25 cellular contexts compared by ENCODE assay signal in genomic region chr1:71422221-71422620, GRCh38.
"Had no signal": no experiment of that assay in that cellular context is flagged by ENCODE, and none has a peak within 500 bp of the region (broad histone marks: within the 10 kb centered on the region; RNA-seq: fewer than 3 reads in every experiment).

No MANE protein-coding gene starts in this region.

- H3K36me3 ChIP-seq: colonic mucosa, gastroesophageal sphincter, suprapubic skin, tibial nerve had no signal

- H3K27ac Mint-ChIP-seq: activated CD4-positive, alpha-beta memory T cell treated with anti-CD3 and anti-CD28 coated beads for 36 hours; activated T-cell treated with anti-CD3 and anti-CD28 coated beads, Interleukin-2, amount 50 U/mL, for 24 hours; naive thymus-derived CD8-positive, alpha-beta T cell; stimulated activated effector memory CD8-positive, alpha-beta T cell treated with anti-CD3 and anti-CD28 coated beads, Interleukin-12 subunit alpha, Interleukin-12 subunit beta, amount 100 ng/mL, for 72 hours; stimulated activated naive CD8-positive, alpha-beta T cell treated with anti-CD3 and anti-CD28 coated beads, Interleukin-15, amount 100 ng/mL, for 72 hours had no signal

- H3K4me1 Mint-ChIP-seq: naive thymus-derived CD8-positive, alpha-beta T cell; stimulated activated effector memory CD8-positive, alpha-beta T cell treated with anti-CD3 and anti-CD28 coated beads, Interleukin-12 subunit alpha, Interleukin-12 subunit beta, amount 100 ng/mL, for 72 hours; stimulated activated naive CD8-positive, alpha-beta T cell treated with anti-CD3 and anti-CD28 coated beads, Interleukin-15, amount 100 ng/mL, for 72 hours had no signal

- H3K27me3 Mint-ChIP-seq: activated CD4-positive, alpha-beta memory T cell treated with anti-CD3 and anti-CD28 coated beads for 36 hours; activated T-cell treated with anti-CD3 and anti-CD28 coated beads, Interleukin-2, amount 50 U/mL, for 24 hours; stimulated activated naive CD8-positive, alpha-beta T cell treated with anti-CD3 and anti-CD28 coated beads, Interleukin-15, amount 100 ng/mL, for 72 hours had no signal

- H3K4me3 ChIP-seq: colonic mucosa, gastroesophageal sphincter, skin epidermis, suprapubic skin, tibial nerve had no signal

- H3K4me3 Mint-ChIP-seq: activated CD4-positive, alpha-beta memory T cell treated with anti-CD3 and anti-CD28 coated beads for 36 hours; activated T-cell treated with anti-CD3 and anti-CD28 coated beads, Interleukin-2, amount 50 U/mL, for 24 hours; naive thymus-derived CD8-positive, alpha-beta T cell; stimulated activated effector memory CD8-positive, alpha-beta T cell treated with anti-CD3 and anti-CD28 coated beads, Interleukin-12 subunit alpha, Interleukin-12 subunit beta, amount 100 ng/mL, for 72 hours; stimulated activated naive CD8-positive, alpha-beta T cell treated with anti-CD3 and anti-CD28 coated beads, Interleukin-15, amount 100 ng/mL, for 72 hours had no signal

- H3K9me3 Mint-ChIP-seq: activated CD4-positive, alpha-beta memory T cell treated with anti-CD3 and anti-CD28 coated beads for 36 hours; activated T-cell treated with anti-CD3 and anti-CD28 coated beads, Interleukin-2, amount 50 U/mL, for 24 hours; naive thymus-derived CD8-positive, alpha-beta T cell; stimulated activated naive CD8-positive, alpha-beta T cell treated with anti-CD3 and anti-CD28 coated beads, Interleukin-15, amount 100 ng/mL, for 72 hours had no signal

- ATAC-seq: activated CD4-positive, CD25-positive, alpha-beta regulatory T cell treated with anti-CD3 and anti-CD28 coated beads, Interleukin-2, amount 50 U/mL, for 24 hours; gastroesophageal sphincter; left colon; naive thymus-derived CD8-positive, alpha-beta T cell; sciatic nerve; stimulated activated effector memory CD8-positive, alpha-beta T cell treated with anti-CD3 and anti-CD28 coated beads, Interleukin-12 subunit alpha, Interleukin-12 subunit beta, amount 100 ng/mL, for 72 hours; stimulated activated naive CD8-positive, alpha-beta T cell treated with anti-CD3 and anti-CD28 coated beads, Interleukin-15, amount 100 ng/mL, for 72 hours had no signal

- H3K4me1 ChIP-seq: colonic mucosa, gastroesophageal sphincter, suprapubic skin, tibial nerve had no signal

- FAIRE-seq: bronchial epithelial cell, keratinocyte had no signal

- H3K9me3 ChIP-seq: colonic mucosa, gastroesophageal sphincter, suprapubic skin, tibial nerve had no signal

- H3K27ac ChIP-seq: colonic mucosa, gastroesophageal sphincter, skin epidermis, suprapubic skin, tibial nerve, VCaP had no signal

- H3K36me3 Mint-ChIP-seq: activated CD4-positive, alpha-beta memory T cell treated with anti-CD3 and anti-CD28 coated beads for 36 hours; naive thymus-derived CD8-positive, alpha-beta T cell; stimulated activated effector memory CD8-positive, alpha-beta T cell treated with anti-CD3 and anti-CD28 coated beads, Interleukin-12 subunit alpha, Interleukin-12 subunit beta, amount 100 ng/mL, for 72 hours had no signal

- DNase-seq: activated CD4-positive, alpha-beta memory T cell treated with anti-CD3 and anti-CD28 coated beads for 36 hours; activated CD4-positive, alpha-beta T cell treated with anti-CD3 and anti-CD28 coated beads for 48 hours; activated CD8-positive, alpha-beta memory T cell treated with anti-CD3 and anti-CD28 coated beads, Interleukin-2, amount 50 U/mL, for 48 hours; activated gamma-delta T cell treated with Interleukin-2 at 50 U/mL for 16 hours; activated naive CD4-positive, alpha-beta T cell treated with anti-CD3 and anti-CD28 coated beads, Interleukin-2, amount 50 U/mL, for 16 hours; activated T-cell treated with anti-CD3 and anti-CD28 coated beads, Interleukin-2, amount 50 U/mL, for 24 hours; amniotic stem cell; colonic mucosa; effector memory CD4-positive, alpha-beta T cell; left colon; mammary epithelial cell; naive thymus-derived CD8-positive, alpha-beta T cell; stimulated activated CD4-positive, alpha-beta T cell treated with anti-CD3 and anti-CD28 coated beads, Interleukin-12 subunit alpha, Interleukin-12 subunit beta, amount 100 ng/mL, for 4 hours; stimulated activated CD4-positive, alpha-beta T cell treated with anti-CD3 and anti-CD28 coated beads, Interleukin-4, amount 100 ng/mL, for 1 hour; stimulated activated naive CD8-positive, alpha-beta T cell treated with anti-CD3 and anti-CD28 coated beads, Interleukin-15, amount 100 ng/mL, for 72 hours had no signal

- H3K27me3 ChIP-seq: colonic mucosa, gastroesophageal sphincter, suprapubic skin, tibial nerve had no signal
